ENCODE assay signal across 21 cellular contexts in the genomic region with DNA sequence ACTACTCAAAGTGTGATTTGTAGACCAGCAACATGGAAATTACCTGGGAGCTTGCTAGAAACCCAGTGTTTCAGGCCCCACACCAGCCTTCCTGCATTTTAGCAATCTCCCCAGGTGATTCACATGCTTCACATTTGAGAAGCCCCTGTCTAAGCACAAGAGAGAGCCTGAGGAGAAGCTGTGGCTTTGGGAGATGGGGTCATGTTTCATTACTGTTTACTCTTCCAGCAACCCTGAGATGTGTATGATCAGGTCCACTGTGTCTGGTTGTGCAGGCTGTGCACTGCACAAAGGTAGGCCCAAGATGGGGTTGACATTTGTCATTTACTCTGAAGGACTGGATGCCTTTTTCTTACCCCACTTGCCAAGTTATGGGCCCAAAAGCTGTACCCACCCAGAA.
"Had no signal": no experiment of that assay in that cellular context is flagged by ENCODE, and none has a peak within 500 bp of the region (broad histone marks: within the 10 kb centered on the region; RNA-seq: fewer than 3 reads in every experiment).

No MANE protein-coding gene starts in this region.

- H3K27me3 Mint-ChIP-seq: activated CD8-positive, alpha-beta T cell treated with anti-CD3 and anti-CD28 coated beads for 36 hours; activated naive CD4-positive, alpha-beta T cell treated with anti-CD3 and anti-CD28 coated beads, Interleukin-2, amount 50 U/mL, for 24 hours; natural killer cell treated with Interleukin-12 subunit alpha and Interleukin-12 subunit beta and Interleukin-15 and Interleukin-18, amount 100 ng/mL, for 72 hours had no signal

- H3K4me3 ChIP-seq: breast epithelium, left ventricle myocardium inferior, lung, mucosa of descending colon, right lobe of liver, thoracic aorta had no signal

- H3K4me1 ChIP-seq: breast epithelium, left ventricle myocardium inferior, right lobe of liver had no signal

- ATAC-seq: activated CD8-positive, alpha-beta T cell treated with anti-CD3 and anti-CD28 coated beads for 36 hours; activated naive CD8-positive, alpha-beta T cell treated with anti-CD3 and anti-CD28 coated beads, Interleukin-2, amount 50 U/mL, for 24 hours; mucosa of descending colon; natural killer cell treated with Interleukin-12 subunit alpha and Interleukin-12 subunit beta and Interleukin-15 and Interleukin-18, amount 100 ng/mL, for 72 hours; right lobe of liver; stimulated activated naive CD8-positive, alpha-beta T cell treated with anti-CD3 and anti-CD28 coated beads, Interleukin-15, Interleukin-2, amounts not matched to agents 100 U/mL and 50 U/mL, for 24 hours had no signal

- H3K36me3 ChIP-seq: breast epithelium, left ventricle myocardium inferior, neutrophil, right lobe of liver, thoracic aorta had no signal

- DNase-seq: activated CD4-positive, alpha-beta T cell treated with anti-CD3 and anti-CD28 coated beads, Interleukin-2, amount 50 U/mL, for 1 hour; activated CD4-positive, CD25-positive, alpha-beta regulatory T cell treated with anti-CD3 and anti-CD28 coated beads, Interleukin-2, amount 50 U/mL, for 72 hours; activated CD8-positive, alpha-beta T cell treated with anti-CD3 and anti-CD28 coated beads for 36 hours; activated naive CD8-positive, alpha-beta T cell treated with anti-CD3 and anti-CD28 coated beads, Interleukin-2, amount 50 U/mL, for 24 hours; activated T-cell treated with anti-CD3 and anti-CD28 coated beads, Interleukin-2, amount 50 U/mL, for 48 hours; amygdala; dermis blood vessel endothelial cell; effector CD8-positive, alpha-beta T cell; left ventricle myocardium inferior; mucosa of descending colon; right lobe of liver; stimulated activated CD4-positive, alpha-beta T cell treated with anti-CD3 and anti-CD28 coated beads, Interleukin-2, amount 100 ng/mL, for 48 hours; stimulated activated naive CD8-positive, alpha-beta T cell treated with anti-CD3 and anti-CD28 coated beads, Interleukin-15, Interleukin-2, amounts not matched to agents 100 U/mL and 50 U/mL, for 24 hours; T-helper 2 cell had no signal

- H3K27ac ChIP-seq: breast epithelium, left ventricle myocardium inferior, neutrophil, right lobe of liver, thoracic aorta had no signal

- H3K27ac Mint-ChIP-seq: activated CD8-positive, alpha-beta T cell treated with anti-CD3 and anti-CD28 coated beads for 36 hours; activated naive CD4-positive, alpha-beta T cell treated with anti-CD3 and anti-CD28 coated beads, Interleukin-2, amount 50 U/mL, for 24 hours; activated naive CD8-positive, alpha-beta T cell treated with anti-CD3 and anti-CD28 coated beads, Interleukin-2, amount 50 U/mL, for 24 hours; activated T-helper 2 cell treated with anti-CD3 and anti-CD28 coated beads, Interferon-gamma antibody, Interleukin-2, Interleukin-4, amounts not matched to agents 10 μg/mL and 5 μg/mL and 100 μg/mL, durations not matched to agents 14 hours and 24 hours and 36 hours had no signal

- H3K4me3 Mint-ChIP-seq: activated CD8-positive, alpha-beta T cell treated with anti-CD3 and anti-CD28 coated beads for 36 hours; activated naive CD4-positive, alpha-beta T cell treated with anti-CD3 and anti-CD28 coated beads, Interleukin-2, amount 50 U/mL, for 24 hours; activated naive CD8-positive, alpha-beta T cell treated with anti-CD3 and anti-CD28 coated beads, Interleukin-2, amount 50 U/mL, for 24 hours; natural killer cell treated with Interleukin-12 subunit alpha and Interleukin-12 subunit beta and Interleukin-15 and Interleukin-18, amount 100 ng/mL, for 72 hours had no signal

- H3K27me3 ChIP-seq: breast epithelium, neutrophil, right lobe of liver had no signal
